Comparison of ENCODE assay signal across 8 cellular contexts in the genomic region with DNA sequence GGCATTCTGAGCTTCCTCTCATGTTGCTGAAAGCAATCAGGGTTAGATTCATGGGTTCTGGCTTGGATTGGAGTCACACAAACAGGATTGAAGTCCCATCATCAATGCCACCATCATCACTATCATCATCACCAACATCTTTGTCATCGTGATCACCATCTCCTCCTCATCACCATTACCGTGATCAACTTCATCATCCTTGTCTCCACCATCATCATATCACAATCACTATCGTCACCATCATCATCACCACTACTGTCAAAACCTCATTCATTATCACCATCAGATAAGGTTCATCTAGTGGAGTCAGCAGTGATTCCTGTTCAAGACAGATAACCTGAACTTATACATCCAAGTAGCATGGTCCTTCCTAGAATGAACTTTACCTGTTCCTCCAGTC.
"Had no signal": no experiment of that assay in that cellular context is flagged by ENCODE, and none has a peak within 500 bp of the region (broad histone marks: within the 10 kb centered on the region; RNA-seq: fewer than 3 reads in every experiment).

No MANE protein-coding gene starts in this region.

- FAIRE-seq: H1, H54, K562 had no signal

- DNase-seq: H9, HCEC 1CT, IMR-90, KG1 had no signal

- H2AFZ ChIP-seq: GM23338 had no signal

- ATAC-seq: GM23338, K562 had no signal

- H3K4me2 ChIP-seq: GM23338 had no signal

- H3K4me3 ChIP-seq: GM23338, K562 had no signal
